ENCODE assay signal across 8 cellular contexts in genomic region chrX:48890934-48891401, GRCh38. TPM values are rescaled to one million over a fixed set of nuclear protein-coding genes. Genes with fewer than 3 reads are reported as not detected.
DNase-seq lines count a peak whose midpoint lies in the region; ATAC-seq and TF ChIP-seq lines count a peak whose summit lies in the region.

No MANE protein-coding gene starts in this region.

- no peak for TF ChIP-seq POLR2A in stomach (IDR thresholded peaks at IDR 0.05)

- no peaks in the 10 kb centered on the region for H3K36me3 ChIP-seq in Caco-2 (ENCODE audit: control insufficient read depth, insufficient read depth, low read length)
- no peaks in the 10 kb centered on the region for H3K36me3 ChIP-seq in kidney epithelial cell (ENCODE audit: control insufficient read depth, insufficient read depth, low read length)
- peaks cover 0 to 23% (median 15%) of the 10 kb centered on the region in 4 donors for H3K36me3 ChIP-seq in stomach

- H3K9me3 Mint-ChIP-seq in Caco-2 (ENCODE audit: unreplicated experiment) = no peaks in the 10 kb centered on the region

- peak overlapping the region; percentile 67 to 84 (median 78) for H3K27ac ChIP-seq in stomach

- POLR2A ChIA-PET in Caco-2 (lab: Charles Lee) = interaction anchor here (0.6 to 1.4 kb wide), 2 partner anchors 14 to 21 kb away, joined by 4 to 5 read pairs; partner anchors contain the start of gene SLC35A2

- H3K9me3 ChIP-seq in Caco-2 (no peaks in the 10 kb centered on the region), stomach (no peaks in the 10 kb centered on the region)

- DNase-seq in Caco-2 (no peak), astrocyte of the cerebellum (ENCODE audit: low read depth) (no peak), kidney epithelial cell (ENCODE audit: low read depth) (no peak), stomach (no peak), KG1 (lab: John Stamatoyannopoulos, UW) (no peak), EL (no peak)

- peaks cover 9% of the 10 kb centered on the region for H3K4me1 Mint-ChIP-seq in Caco-2 (ENCODE audit: low read depth, unreplicated experiment)

- WGBS in stomach, 5 donors = 0 to 42% (median 1%) methylated on average over 6 to 35 of the region's 35 CpGs

- CTCF ChIA-PET in Caco-2 (lab: Charles Lee) = interaction anchor here (0.6 kb wide), 2 partner anchors 17 to 260 kb away, joined by 3 to 4 read pairs; no protein-coding TSS in a partner anchor

- BruUV-seq in Caco-2 (replicated peaks; lab: Mats Ljungman, UMichigan) = no TSS peak

- TF ChIP-seq EP300 in stomach (IDR thresholded peaks at IDR 0.05) = no peak

- peak; percentile 49 for ATAC-seq in GM19455 (IDR thresholded peaks at IDR 0.05; ENCODE audit: unreplicated experiment)
- peak; percentile 35 for ATAC-seq in HG03521 (IDR thresholded peaks at IDR 0.05; ENCODE audit: unreplicated experiment)

- peak overlapping the region; percentile 32 for H3K4me3 ChIP-seq in Caco-2 (ENCODE audit: low read depth, low read length)
- H3K4me3 ChIP-seq in astrocyte of the cerebellum (ENCODE audit: low read depth, low read length) = peak overlapping the region; percentile 45
- peak overlapping the region; percentile 43 for H3K4me3 ChIP-seq in kidney epithelial cell (ENCODE audit: low read depth, low read length)
- H3K4me3 ChIP-seq in stomach = peak overlapping the region; percentile 55 to 69 (median 63)

- no peaks in the 10 kb centered on the region for H3K27me3 ChIP-seq in Caco-2 (replicated peaks; ENCODE audit: control insufficient read depth, insufficient read depth, low read length)
- no peaks in the 10 kb centered on the region for H3K27me3 ChIP-seq in kidney epithelial cell (ENCODE audit: control insufficient read depth, insufficient read depth, low read length)
- peaks cover 0 to 8% (median 0%) of the 10 kb centered on the region in 3 donors for H3K27me3 ChIP-seq in stomach

- in situ Hi-C loops in astrocyte of the cerebellum (cut with HindIII; ENCODE audit: low sequenced_read_pairs) = no loop called here

- H3K27ac Mint-ChIP-seq in Caco-2 (ENCODE audit: unreplicated experiment) = peak overlapping the region; percentile 32

- no peaks in the 10 kb centered on the region for H3K27me3 Mint-ChIP-seq in Caco-2 (ENCODE audit: insufficient read depth, unreplicated experiment)

- intact Hi-C loops in Caco-2 (cut with micrococcal nuclease; ENCODE audit: unreplicated experiment) = no loop called here
- intact Hi-C loops in stomach (cut with DNase I; ENCODE audit: low total_unique reads) = no loop called here

- no peaks in the 10 kb centered on the region for H3K4me1 ChIP-seq in Caco-2
- H3K4me1 ChIP-seq in stomach = peaks cover 5 to 21% (median 10%) of the 10 kb centered on the region in 4 donors

- peaks cover 17% of the 10 kb centered on the region for H3K36me3 Mint-ChIP-seq in Caco-2 (ENCODE audit: insufficient read depth, unreplicated experiment)

- H3K4me3 Mint-ChIP-seq in Caco-2 (ENCODE audit: unreplicated experiment) = peak overlapping the region; percentile 53

- TF ChIP-seq CTCF in Caco-2 (IDR thresholded peaks at IDR 0.05; ENCODE audit: insufficient read depth in 1 of 2, low read depth in 1 of 2, low read length in 1 of 2, severe bottlenecking in 1 of 2, unreplicated experiment in 1 of 2) = no peak
- TF ChIP-seq CTCF in astrocyte of the cerebellum (IDR thresholded peaks at IDR 0.05; ENCODE audit: low read depth, low read length, missing control alignments) = no peak
- TF ChIP-seq CTCF in kidney epithelial cell (IDR thresholded peaks at IDR 0.05; ENCODE audit: insufficient read depth, low read length, poor library complexity, severe bottlenecking) = no peak
- no peak for TF ChIP-seq CTCF in stomach (IDR thresholded peaks at IDR 0.05)

RNA-seq across cellular contexts. Expression of gene TIMM17B, which starts 6.6 kb away (rescaled TPM):
- 82.5 and 90.6 TPM in 2 replicates for total RNA-seq in Caco-2 (2022)
- 89.4 and 100 TPM in 2 replicates for total RNA-seq in kidney epithelial cell
- 10 to 100 TPM in 3 of 5 donors, 1 to 10 TPM in 2; 2.9 to 24.1 (median 14.3) TPM for total RNA-seq in stomach
- 10 to 100 TPM; 43.4 to 77.2 (median 50.8) TPM for polyA plus RNA-seq in stomach

RNA-seq across cellular contexts. Expression of gene PQBP1, which starts 6.8 kb away (rescaled TPM):
- 111 and 114 TPM in 2 replicates for total RNA-seq in Caco-2 (2022)
- total RNA-seq in kidney epithelial cell = 73.2 and 92.5 TPM in 2 replicates
- total RNA-seq in stomach = 100 to 1,000 TPM in 1 of 5 donors, 10 to 100 TPM in 3, 1 to 10 TPM in 1; 4.7 to 148 (median 58.9) TPM
- 100 to 1,000 TPM; 106 to 133 (median 118) TPM for polyA plus RNA-seq in stomach

RNA-seq across cellular contexts. Expression of gene SLC35A2, which starts 20.5 kb away (rescaled TPM):
- 58.8 and 61.4 TPM in 2 replicates for total RNA-seq in Caco-2 (2022)
- 34.3 and 40.9 TPM in 2 replicates for total RNA-seq in kidney epithelial cell
- total RNA-seq in stomach = 10 to 100 TPM in 3 of 5 donors, 1 to 10 TPM in 1, not detected in 1; 4.3 to 25.4 (median 14.5) TPM
- 10 to 100 TPM in 1 of 3 donors, 1 to 10 TPM in 2; 6.9 to 12.3 (median 10.0) TPM for polyA plus RNA-seq in stomach

RNA-seq across cellular contexts. Expression of gene PIM2, which starts 27.9 kb away (rescaled TPM):
- 12.0 and 13.9 TPM in 2 replicates for total RNA-seq in Caco-2 (2022)
- 6.8 and 7.9 TPM in 2 replicates for total RNA-seq in kidney epithelial cell
- 10 to 100 TPM in 2 of 5 donors, 1 to 10 TPM in 3; 1.2 to 33.2 (median 9.6) TPM for total RNA-seq in stomach
- polyA plus RNA-seq in stomach = 10 to 100 TPM in 2 of 3 donors, 1 to 10 TPM in 1; 7.3 to 12.7 (median 10.3) TPM

RNA-seq across cellular contexts. Expression of gene PCSK1N, which starts 55.6 kb away (rescaled TPM):
- total RNA-seq in Caco-2 (2022) (19.5 and 24.1 TPM in 2 replicates), kidney epithelial cell (42.5 and 66.6 TPM in 2 replicates), stomach (10 to 100 TPM in 2 of 5 donors, 1 to 10 TPM in 3; 1.3 to 46.6 (median 7.0) TPM)
- polyA plus RNA-seq in stomach = 10 to 100 TPM; 12.4 to 15.3 (median 13.1) TPM
